ENCODE assay signal across 8 cellular contexts in the genomic region with DNA sequence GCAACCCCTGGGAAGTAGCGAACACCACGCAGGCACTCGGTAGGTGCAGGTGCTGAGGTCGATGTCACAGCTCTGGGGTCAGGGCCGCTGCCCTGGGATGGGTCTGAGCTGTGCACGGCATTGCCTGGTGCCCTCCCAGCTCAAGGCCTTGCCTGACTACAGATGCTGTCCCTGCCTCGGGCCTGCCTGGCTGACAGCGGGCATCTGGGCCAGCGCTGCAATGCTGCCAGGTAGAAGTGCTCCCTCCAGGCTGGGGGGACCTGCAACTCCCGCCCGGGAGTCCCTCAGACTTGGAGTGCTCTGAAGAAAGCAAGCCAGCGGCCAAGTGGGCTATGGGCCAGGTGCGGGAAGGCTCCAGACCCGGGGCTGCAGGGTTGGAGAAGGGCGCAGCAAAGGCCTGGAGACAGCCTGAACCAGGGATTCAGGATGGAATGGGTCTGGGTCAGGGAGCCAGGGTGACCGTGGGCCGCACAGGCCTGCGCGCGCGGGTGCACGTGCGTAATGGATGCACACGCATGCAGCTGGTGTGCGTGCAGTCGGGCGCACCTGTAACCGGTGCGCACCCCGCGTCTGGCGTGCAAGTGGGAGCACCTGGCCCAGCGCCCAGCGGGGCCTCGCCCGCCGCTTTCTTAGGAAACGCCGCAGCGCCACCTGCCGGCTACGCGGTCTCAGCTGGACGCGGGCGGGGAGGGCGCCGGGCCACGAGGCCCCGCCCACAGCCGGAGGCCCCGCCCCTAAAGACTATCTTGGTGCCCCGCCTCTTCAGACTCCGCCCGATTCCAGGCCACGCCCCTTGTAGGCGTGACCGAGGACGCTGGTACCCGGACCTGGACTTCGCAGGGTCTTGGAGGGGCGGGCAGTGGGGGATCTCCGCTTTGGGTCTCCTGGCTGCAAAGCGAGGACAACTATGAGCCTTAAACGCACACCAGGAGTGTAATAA. TPM values are rescaled to one million over a fixed set of nuclear protein-coding genes. Genes with fewer than 3 reads are reported as not detected.
A peak's percentile ranks its signal among the peaks of the same experiment; 100 is the strongest.
DNase-seq lines count a peak whose midpoint lies in the region; ATAC-seq and TF ChIP-seq lines count a peak whose summit lies in the region.

No MANE protein-coding gene starts in this region.

- intact Hi-C loops in breast epithelium (cut with DNase I; ENCODE audit: low total_unique reads), result no loop called here

- peaks cover 0 to 6% of the 10 kb centered on the region in 2 donors for H3K4me1 ChIP-seq in breast epithelium

- TF ChIP-seq CTCF in breast epithelium (IDR thresholded peaks at IDR 0.05), result peak in 2 of 3 donors; percentile 37 to 46

- no peaks in the 10 kb centered on the region for H3K9me3 ChIP-seq in breast epithelium

- no peaks in the 10 kb centered on the region for H3K36me3 ChIP-seq in breast epithelium

- no peak for TF ChIP-seq POLR2A in breast epithelium (IDR thresholded peaks at IDR 0.05)

- peaks cover 3 to 74% of the 10 kb centered on the region in 2 donors for H3K27me3 ChIP-seq in breast epithelium

- peak; percentile 72 for DNase-seq in EL
- DNase-seq in NCI-H345 (lab: John Stamatoyannopoulos, UW), result peak; percentile 91
- peak; percentile 79 to 85 (median 81) for DNase-seq in activated CD4-positive, CD25-positive, alpha-beta regulatory T cell (lab: John Stamatoyannopoulos, UW)
- DNase-seq in breast epithelium (ENCODE audit: low spot score in 2 of 2), result peak; percentile 43 to 70
- peak; percentile 75 for DNase-seq in iris pigment epithelial cell (ENCODE audit: low read depth)
- DNase-seq in stimulated activated CD4-positive, alpha-beta T cell treated with anti-CD3 and anti-CD28 coated beads, Interleukin-15, amount 100 ng/mL, for 24 hours, result peak; percentile 93
- DNase-seq in cortex of kidney (lab: John Stamatoyannopoulos, UW), result no peak

- H3K4me3 ChIP-seq in breast epithelium, result peak overlapping the region in 2 of 3 donors; percentile 12 to 31

- no peak overlapping the region for H3K27ac ChIP-seq in breast epithelium

- peak; percentile 81 for ATAC-seq in HG03097 (IDR thresholded peaks at IDR 0.05; ENCODE audit: low FRiP score, unreplicated experiment)

RNA-seq across cellular contexts. Expression of gene MICALL2, which starts 46.7 kb away (rescaled TPM):
- 10 to 100 TPM in 2 of 3 donors, 1 to 10 TPM in 1; 4.0 to 20.0 (median 15.8) TPM for total RNA-seq in breast epithelium
